In genomic region chr7:154844955-154845354, GRCh38 we compare ENCODE assay signal across 18 cellular contexts.
DNase-seq lines count a peak whose midpoint lies in the region; ATAC-seq, FAIRE-seq and TF ChIP-seq lines count a peak whose summit lies in the region.
"Had no signal": no experiment of that assay in that cellular context is flagged by ENCODE, and none has a peak within 500 bp of the region (broad histone marks: within the 10 kb centered on the region; RNA-seq: fewer than 3 reads in every experiment).

No MANE protein-coding gene starts in this region.

- TF ChIP-seq CTCF in VCaP (conservative IDR thresholded peaks at IDR 0.05), result no peak

- peak; percentile 50 for DNase-seq in left lobe of liver (ENCODE audit: low spot score)
- peak; percentile 28 for DNase-seq in mucosa of gallbladder (ENCODE audit: low spot score)
- DNase-seq in A172 (ENCODE audit: low spot score), result no peak
- no peak for DNase-seq in HTR-8/SVneo (ENCODE audit: insufficient read length, low spot score)
- DNase-seq in SKM-1 treated with dmso at 0.1 percent for 144 hours (lab: John Stamatoyannopoulos, UW; ENCODE audit: unreplicated experiment), result no peak
- DNase-seq in KG1 (lab: John Stamatoyannopoulos, UW), result no peak
- DNase-seq: BE2C; CD8-positive, alpha-beta T cell; COR-L47; DMS153; DMS79 treated with DMSO at 0.1 percent for 48 hours; EL had no signal

- peak; percentile 95 for ATAC-seq in left lobe of liver
- ATAC-seq: CD8-positive, alpha-beta T cell had no signal

- FAIRE-seq in HTR-8/SVneo (lab: Jason Lieb, UNC), result no peak
- FAIRE-seq: A549, D721Med, G401.6, GM12891 had no signal

- peak overlapping the region; percentile 99; the same call in 1 of the 2 replicates for H3K27ac ChIP-seq in VCaP
- H3K27ac ChIP-seq: A549, C4-2B had no signal

Comparison
In these comparisons a context has a peak if more than half of its experiments do, and no peak if none do; other contexts are left out.
1. DNase-seq: peak in left lobe of liver (single experiment) and mucosa of gallbladder (single experiment); none in A172 (single experiment), HTR-8/SVneo (single experiment), SKM-1 treated with dmso at 0.1 percent for 144 hours (single experiment) and KG1 (single experiment).